In the genomic region with DNA sequence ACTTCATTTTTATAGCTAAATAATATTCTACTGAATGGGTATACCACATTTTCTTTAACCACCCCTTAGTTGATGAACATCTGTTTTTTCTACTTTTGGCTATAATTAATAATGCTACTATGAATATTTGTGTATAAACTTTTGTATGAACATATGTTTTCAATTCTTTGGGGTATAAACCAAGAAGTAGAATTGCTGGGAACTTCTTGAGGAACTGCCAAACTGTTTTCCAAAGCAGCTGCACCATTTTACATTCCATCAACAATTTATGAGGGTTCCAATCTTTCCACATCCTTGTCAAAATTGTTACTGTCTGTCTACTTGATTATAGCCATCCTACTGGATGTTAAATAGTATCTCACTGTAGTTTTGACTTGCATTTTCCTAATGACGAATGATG, we compare ENCODE assay signal across 25 cellular contexts.
"Had no signal": no experiment of that assay in that cellular context is flagged by ENCODE, and none has a peak within 500 bp of the region (broad histone marks: within the 10 kb centered on the region; RNA-seq: fewer than 3 reads in every experiment).

No MANE protein-coding gene starts in this region.

- H3K4me2 ChIP-seq: neural progenitor cell had no signal

- H2AFZ ChIP-seq: neural progenitor cell, parathyroid adenoma had no signal

- H3K27ac ChIP-seq: neural progenitor cell, ovary, parathyroid adenoma, psoas muscle, right lobe of liver, sigmoid colon, stomach, thoracic aorta, thyroid gland, tibial nerve, upper lobe of left lung, vagina had no signal

- H3K9ac ChIP-seq: neural progenitor cell, parathyroid adenoma had no signal

- H3K9me3 ChIP-seq: ovary, psoas muscle, right lobe of liver, sigmoid colon, stomach, thoracic aorta, thyroid gland, tibial nerve, vagina had no signal

- H3K4me3 ChIP-seq: neural progenitor cell, ovary, psoas muscle, right lobe of liver, sigmoid colon, stomach, thoracic aorta, thyroid gland, tibial nerve, upper lobe of left lung, vagina had no signal

- DNase-seq: occipital lobe; ovary; posterior cingulate gyrus; psoas muscle; right cardiac atrium; right lobe of liver; sigmoid colon; small intestine; stimulated activated CD4-positive, alpha-beta T cell treated with anti-CD3 and anti-CD28 coated beads, Interleukin-15, amount 100 ng/mL, for 24 hours; stimulated activated CD4-positive, alpha-beta T cell treated with anti-CD3 and anti-CD28 coated beads, Interleukin-2, amount 100 ng/mL, for 24 hours; stimulated activated CD4-positive, alpha-beta T cell treated with anti-CD3 and anti-CD28 coated beads, Interleukin-2, amount 100 ng/mL, for 48 hours; stimulated activated CD4-positive, alpha-beta T cell treated with anti-CD3 and anti-CD28 coated beads, Interleukin-4, amount 100 ng/mL, for 24 hours; stimulated activated naive B cell treated with anti-CD40 and anti-IgM and Interleukin-4, amounts not matched to agents 10 μg/mL and 1 μg/mL and 100 μg/mL, for 72 hours; stimulated activated naive CD4-positive, alpha-beta T cell treated with Interleukin-2 at 50 U/mL for 16 hours; stomach; thyroid gland; trophoblast cell; upper lobe of left lung had no signal

- H3K36me3 ChIP-seq: neural progenitor cell, ovary, right lobe of liver, sigmoid colon, stomach, thoracic aorta, thyroid gland, tibial nerve, upper lobe of left lung, vagina had no signal

- H3K4me1 ChIP-seq: neural progenitor cell, psoas muscle, right lobe of liver, sigmoid colon, stomach, thyroid gland, tibial nerve, upper lobe of left lung, vagina had no signal

- H3K27me3 ChIP-seq: neural progenitor cell, ovary, right lobe of liver, sigmoid colon, stomach, thyroid gland, tibial nerve, upper lobe of left lung, vagina had no signal

- ATAC-seq: psoas muscle; right cardiac atrium; right lobe of liver; stimulated activated effector memory CD8-positive, alpha-beta T cell treated with anti-CD3 and anti-CD28 coated beads, Interleukin-12 subunit alpha, Interleukin-12 subunit beta, amount 100 ng/mL, for 72 hours; stimulated activated naive B cell treated with anti-CD40 and anti-IgM and Interleukin-4, amounts not matched to agents 10 μg/mL and 1 μg/mL and 100 μg/mL, for 72 hours had no signal

- FAIRE-seq: small intestine, urothelium cell line had no signal
